ENCODE assay signal across 26 cellular contexts in the genomic region with DNA sequence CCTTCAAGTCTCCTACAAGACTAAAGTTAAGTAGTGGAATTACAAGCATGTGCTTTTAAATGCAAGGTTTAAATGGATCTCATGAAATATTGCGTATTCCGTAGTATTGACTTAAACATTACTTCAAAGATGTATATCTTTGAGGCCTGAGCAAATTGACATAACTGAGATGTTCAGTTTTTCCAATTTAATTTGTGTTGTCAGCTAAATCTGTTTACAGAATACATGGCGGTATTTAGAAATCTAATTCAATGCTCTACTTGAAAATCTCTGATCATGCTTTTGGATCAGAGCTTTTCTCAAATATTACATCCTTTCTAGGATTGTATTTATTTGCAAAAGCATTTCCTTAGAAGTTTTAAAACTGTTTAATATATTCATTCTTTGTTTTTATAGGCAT.
"Had no signal": no experiment of that assay in that cellular context is flagged by ENCODE, and none has a peak within 500 bp of the region (broad histone marks: within the 10 kb centered on the region; RNA-seq: fewer than 3 reads in every experiment).

No MANE protein-coding gene starts in this region.

- H3K4me2 ChIP-seq: neural progenitor cell had no signal

- H3K27me3 Mint-ChIP-seq: progenitor cell of endocrine pancreas; stimulated activated memory B cell treated with anti-CD40 and anti-IgM and Interleukin-4, amounts not matched to agents 10 μg/mL and 1 μg/mL and 100 μg/mL, for 72 hours; stimulated activated naive CD8-positive, alpha-beta T cell treated with anti-CD3 and anti-CD28 coated beads, Interleukin-15, amount 100 ng/mL, for 72 hours had no signal

- ATAC-seq: left colon; left lung; lower lobe of right lung; naive thymus-derived CD8-positive, alpha-beta T cell; sciatic nerve; stimulated activated memory B cell treated with anti-CD40 and anti-IgM and Interleukin-4, amounts not matched to agents 10 μg/mL and 1 μg/mL and 100 μg/mL, for 72 hours; stimulated activated naive CD8-positive, alpha-beta T cell treated with anti-CD3 and anti-CD28 coated beads, Interleukin-15, amount 100 ng/mL, for 72 hours had no signal

- H3K27ac ChIP-seq: left lung, lower lobe of right lung, neural progenitor cell, ovary, right atrium auricular region, skin epidermis, tibial nerve, uterus had no signal

- H3K4me3 ChIP-seq: left lung, lower lobe of right lung, neural progenitor cell, ovary, right atrium auricular region, skin epidermis, tibial nerve, uterus had no signal

- H3K9ac ChIP-seq: neural progenitor cell had no signal

- H3K4me1 Mint-ChIP-seq: immature natural killer cell; naive thymus-derived CD8-positive, alpha-beta T cell; neural progenitor cell; stimulated activated memory B cell treated with anti-CD40 and anti-IgM and Interleukin-4, amounts not matched to agents 10 μg/mL and 1 μg/mL and 100 μg/mL, for 72 hours; stimulated activated naive CD8-positive, alpha-beta T cell treated with anti-CD3 and anti-CD28 coated beads, Interleukin-15, amount 100 ng/mL, for 72 hours had no signal

- H3K36me3 ChIP-seq: left lung, lower lobe of right lung, neural progenitor cell, ovary, right atrium auricular region, tibial nerve, uterus had no signal

- DNase-seq: hypothalamus; immature natural killer cell; kidney; left colon; left lung; lower lobe of right lung; mammary epithelial cell; mesenchymal stem cell; naive thymus-derived CD8-positive, alpha-beta T cell; nephron progenitor cell; ovary; stimulated activated CD4-positive, alpha-beta T cell treated with anti-CD3 and anti-CD28 coated beads, Interleukin-4, amount 100 ng/mL, for 24 hours; stimulated activated CD8-positive, alpha-beta memory T cell treated with anti-CD3 and anti-CD28 coated beads, Interleukin-4, amount 100 ng/mL, for 48 hours; stimulated activated naive CD4-positive, alpha-beta T cell treated with Interleukin-2 at 50 U/mL for 16 hours; stimulated activated naive CD8-positive, alpha-beta T cell treated with anti-CD3 and anti-CD28 coated beads, Interleukin-15, amount 100 ng/mL, for 72 hours; substantia nigra; uterus had no signal

- H3K9me3 Mint-ChIP-seq: immature natural killer cell; naive thymus-derived CD8-positive, alpha-beta T cell; nephron progenitor cell; neural progenitor cell; stimulated activated memory B cell treated with anti-CD40 and anti-IgM and Interleukin-4, amounts not matched to agents 10 μg/mL and 1 μg/mL and 100 μg/mL, for 72 hours; stimulated activated naive CD8-positive, alpha-beta T cell treated with anti-CD3 and anti-CD28 coated beads, Interleukin-15, amount 100 ng/mL, for 72 hours; type B pancreatic cell had no signal

- FAIRE-seq: islet of Langerhans, kidney had no signal

- H3K9me3 ChIP-seq: left lung, lower lobe of right lung, ovary, right atrium auricular region, tibial nerve, uterus had no signal

- H3K27ac Mint-ChIP-seq: immature natural killer cell; naive thymus-derived CD8-positive, alpha-beta T cell; nephron progenitor cell; neural progenitor cell; progenitor cell of endocrine pancreas; stimulated activated memory B cell treated with anti-CD40 and anti-IgM and Interleukin-4, amounts not matched to agents 10 μg/mL and 1 μg/mL and 100 μg/mL, for 72 hours; stimulated activated naive CD8-positive, alpha-beta T cell treated with anti-CD3 and anti-CD28 coated beads, Interleukin-15, amount 100 ng/mL, for 72 hours; type B pancreatic cell had no signal

- H3K36me3 Mint-ChIP-seq: immature natural killer cell; naive thymus-derived CD8-positive, alpha-beta T cell; neural progenitor cell; stimulated activated memory B cell treated with anti-CD40 and anti-IgM and Interleukin-4, amounts not matched to agents 10 μg/mL and 1 μg/mL and 100 μg/mL, for 72 hours; type B pancreatic cell had no signal

- H2AFZ ChIP-seq: neural progenitor cell had no signal

- H3K4me3 Mint-ChIP-seq: immature natural killer cell; naive thymus-derived CD8-positive, alpha-beta T cell; nephron progenitor cell; neural progenitor cell; stimulated activated memory B cell treated with anti-CD40 and anti-IgM and Interleukin-4, amounts not matched to agents 10 μg/mL and 1 μg/mL and 100 μg/mL, for 72 hours; stimulated activated naive CD8-positive, alpha-beta T cell treated with anti-CD3 and anti-CD28 coated beads, Interleukin-15, amount 100 ng/mL, for 72 hours; type B pancreatic cell had no signal

- H3K27me3 ChIP-seq: left lung, neural progenitor cell, ovary, right atrium auricular region, tibial nerve, uterus had no signal

- H3K4me1 ChIP-seq: left lung, lower lobe of right lung, right atrium auricular region, uterus had no signal
